11 cellular contexts compared by ENCODE assay signal in the genomic region with DNA sequence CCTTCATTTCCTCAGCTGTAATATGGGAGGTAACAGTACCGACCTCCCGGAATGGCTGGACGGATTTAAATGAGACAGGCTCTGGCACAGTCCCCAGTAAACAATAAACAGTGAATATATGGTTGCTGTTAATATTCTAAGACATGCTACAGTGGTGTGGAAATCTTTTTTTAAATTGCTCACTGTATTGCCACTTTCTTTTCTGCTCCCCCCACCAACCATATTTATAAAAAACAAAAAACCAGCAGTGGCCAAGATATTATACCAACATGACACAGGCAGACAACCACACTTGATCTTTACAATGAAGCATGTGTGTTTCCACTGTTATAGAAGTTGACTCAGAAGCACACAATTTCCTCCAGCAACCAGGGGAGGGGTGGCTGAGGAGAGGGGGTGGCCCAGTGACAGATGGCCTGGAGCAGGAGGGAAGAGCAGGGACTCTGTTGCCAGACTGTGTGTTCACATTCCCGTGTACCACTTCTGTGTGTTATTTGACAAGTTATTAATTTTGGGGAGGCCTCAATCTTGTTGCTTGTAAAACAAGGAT. TPM values are rescaled to one million over a fixed set of nuclear protein-coding genes. Genes with fewer than 3 reads are reported as not detected.
A peak's percentile ranks its signal among the peaks of the same experiment; 100 is the strongest.
DNase-seq lines count a peak whose midpoint lies in the region; ATAC-seq and TF ChIP-seq lines count a peak whose summit lies in the region.
"Had no signal": no experiment of that assay in that cellular context is flagged by ENCODE, and none has a peak within 500 bp of the region (broad histone marks: within the 10 kb centered on the region; RNA-seq: fewer than 3 reads in every experiment).

No MANE protein-coding gene starts in this region.

- H3K36me3 ChIP-seq in ovary: no peaks in the 10 kb centered on the region

- ATAC-seq in SK-N-SH treated with all-trans-retinoic acid at 6 μM for 48 hours (peak; percentile 36), HG03457 (IDR thresholded peaks at IDR 0.05; ENCODE audit: unreplicated experiment) (no peak)
- ATAC-seq in stimulated activated naive CD8-positive, alpha-beta T cell treated with anti-CD3 and anti-CD28 coated beads, Interleukin-15, Interleukin-2, amounts not matched to agents 100 U/mL and 50 U/mL, for 24 hours: peak; percentile 47

- 34 to 45% (median 39%) methylated on average over 4 of the region's 4 CpGs for WGBS in ovary, 3 donors

- H3K4me3 ChIP-seq in foreskin fibroblast (ENCODE audit: low read depth in 1 of 2, low read length in 2 of 2) (no peak overlapping the region), ovary (no peak overlapping the region)

- no peaks in the 10 kb centered on the region for H3K27me3 ChIP-seq in ovary

- H3K9me3 ChIP-seq in ovary: no peaks in the 10 kb centered on the region

- TF ChIP-seq CTCF in foreskin fibroblast (IDR thresholded peaks at IDR 0.05; ENCODE audit: low read depth, low read length) (no peak), ovary (IDR thresholded peaks at IDR 0.05) (no peak)

- TF ChIP-seq EP300 in ovary (IDR thresholded peaks at IDR 0.05): no peak

- no peak for TF ChIP-seq POLR2A in ovary (IDR thresholded peaks at IDR 0.05)

- no peak overlapping the region for H3K27ac ChIP-seq in ovary
- H3K27ac ChIP-seq: 22Rv1 had no signal

- peaks cover 25% of the 10 kb centered on the region for H3K4me1 ChIP-seq in ovary (ENCODE audit: insufficient read depth)

- intact Hi-C loops in ovary (cut with DNase I): no loop called here

- DNase-seq in NCI-H82 (lab: John Stamatoyannopoulos, UW) (peak; percentile 14), NCI-H82 treated with DMSO at 0.1 percent for 48 hours (lab: John Stamatoyannopoulos, UW; ENCODE audit: unreplicated experiment) (no peak), foreskin fibroblast (peak; percentile 54 to 64), RKO (ENCODE audit: low spot score) (no peak), ovary (no peak)
- DNase-seq in stimulated activated naive CD8-positive, alpha-beta T cell treated with anti-CD3 and anti-CD28 coated beads, Interleukin-15, Interleukin-2, amounts not matched to agents 100 U/mL and 50 U/mL, for 24 hours: peak; percentile 27
- DNase-seq: hippocampal formation had no signal

TF ChIP-seq in SK-N-SH treated with all-trans-retinoic acid at 6 μM for 48 hours, 23 proteins besides CTCF, POLR2A, EP300 and RAD21:
- TF ChIP-seq, protein P1, sequence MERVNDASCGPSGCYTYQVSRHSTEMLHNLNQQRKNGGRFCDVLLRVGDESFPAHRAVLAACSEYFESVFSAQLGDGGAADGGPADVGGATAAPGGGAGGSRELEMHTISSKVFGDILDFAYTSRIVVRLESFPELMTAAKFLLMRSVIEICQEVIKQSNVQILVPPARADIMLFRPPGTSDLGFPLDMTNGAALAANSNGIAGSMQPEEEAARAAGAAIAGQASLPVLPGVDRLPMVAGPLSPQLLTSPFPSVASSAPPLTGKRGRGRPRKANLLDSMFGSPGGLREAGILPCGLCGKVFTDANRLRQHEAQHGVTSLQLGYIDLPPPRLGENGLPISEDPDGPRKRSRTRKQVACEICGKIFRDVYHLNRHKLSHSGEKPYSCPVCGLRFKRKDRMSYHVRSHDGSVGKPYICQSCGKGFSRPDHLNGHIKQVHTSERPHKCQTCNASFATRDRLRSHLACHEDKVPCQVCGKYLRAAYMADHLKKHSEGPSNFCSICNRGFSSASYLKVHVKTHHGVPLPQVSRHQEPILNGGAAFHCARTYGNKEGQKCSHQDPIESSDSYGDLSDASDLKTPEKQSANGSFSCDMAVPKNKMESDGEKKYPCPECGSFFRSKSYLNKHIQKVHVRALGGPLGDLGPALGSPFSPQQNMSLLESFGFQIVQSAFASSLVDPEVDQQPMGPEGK (CRISPR knock-in tag; IDR thresholded peaks at IDR 0.05; ENCODE audit: borderline replicate concordance): no peak
- no peak for TF ChIP-seq ZNF70 (CRISPR knock-in tag; IDR thresholded peaks at IDR 0.05)
- TF ChIP-seq TOX (CRISPR knock-in tag; IDR thresholded peaks at IDR 0.05; ENCODE audit: borderline replicate concordance): no peak
- TF ChIP-seq ZFP30 (CRISPR knock-in tag; IDR thresholded peaks at IDR 0.05): no peak
- no peak for TF ChIP-seq CSDC2 (CRISPR knock-in tag; IDR thresholded peaks at IDR 0.05)
- TF ChIP-seq ZFP3 (CRISPR knock-in tag; IDR thresholded peaks at IDR 0.05): 0 out of 2 replicates have a peak, but pooled peaks have one; percentile 14
- TF ChIP-seq, protein P2, sequence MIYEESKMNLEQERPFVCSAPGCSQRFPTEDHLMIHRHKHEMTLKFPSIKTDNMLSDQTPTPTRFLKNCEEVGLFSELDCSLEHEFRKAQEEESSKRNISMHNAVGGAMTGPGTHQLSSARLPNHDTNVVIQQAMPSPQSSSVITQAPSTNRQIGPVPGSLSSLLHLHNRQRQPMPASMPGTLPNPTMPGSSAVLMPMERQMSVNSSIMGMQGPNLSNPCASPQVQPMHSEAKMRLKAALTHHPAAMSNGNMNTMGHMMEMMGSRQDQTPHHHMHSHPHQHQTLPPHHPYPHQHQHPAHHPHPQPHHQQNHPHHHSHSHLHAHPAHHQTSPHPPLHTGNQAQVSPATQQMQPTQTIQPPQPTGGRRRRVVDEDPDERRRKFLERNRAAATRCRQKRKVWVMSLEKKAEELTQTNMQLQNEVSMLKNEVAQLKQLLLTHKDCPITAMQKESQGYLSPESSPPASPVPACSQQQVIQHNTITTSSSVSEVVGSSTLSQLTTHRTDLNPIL (CRISPR knock-in tag; IDR thresholded peaks at IDR 0.05; ENCODE audit: low read depth): 0 out of 2 replicates have a peak, but pooled peaks have one; percentile 16
- TF ChIP-seq, protein P3, sequence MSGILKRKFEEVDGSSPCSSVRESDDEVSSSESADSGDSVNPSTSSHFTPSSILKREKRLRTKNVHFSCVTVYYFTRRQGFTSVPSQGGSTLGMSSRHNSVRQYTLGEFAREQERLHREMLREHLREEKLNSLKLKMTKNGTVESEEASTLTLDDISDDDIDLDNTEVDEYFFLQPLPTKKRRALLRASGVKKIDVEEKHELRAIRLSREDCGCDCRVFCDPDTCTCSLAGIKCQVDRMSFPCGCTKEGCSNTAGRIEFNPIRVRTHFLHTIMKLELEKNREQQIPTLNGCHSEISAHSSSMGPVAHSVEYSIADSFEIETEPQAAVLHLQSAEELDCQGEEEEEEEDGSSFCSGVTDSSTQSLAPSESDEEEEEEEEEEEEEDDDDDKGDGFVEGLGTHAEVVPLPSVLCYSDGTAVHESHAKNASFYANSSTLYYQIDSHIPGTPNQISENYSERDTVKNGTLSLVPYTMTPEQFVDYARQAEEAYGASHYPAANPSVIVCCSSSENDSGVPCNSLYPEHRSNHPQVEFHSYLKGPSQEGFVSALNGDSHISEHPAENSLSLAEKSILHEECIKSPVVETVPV (CRISPR knock-in tag; IDR thresholded peaks at IDR 0.05): no peak
- no peak for TF ChIP-seq BACH2 (CRISPR knock-in tag; IDR thresholded peaks at IDR 0.05; ENCODE audit: borderline replicate concordance)
- no peak for TF ChIP-seq GLIS3 (CRISPR knock-in tag; IDR thresholded peaks at IDR 0.05)
- TF ChIP-seq ARNTL (CRISPR knock-in tag; IDR thresholded peaks at IDR 0.05; ENCODE audit: borderline replicate concordance, low read depth): no peak
- no peak for TF ChIP-seq ZNF8 (CRISPR knock-in tag; IDR thresholded peaks at IDR 0.05)
- no peak for TF ChIP-seq PPARA (CRISPR knock-in tag; IDR thresholded peaks at IDR 0.05; ENCODE audit: borderline replicate concordance)

RNA-seq across cellular contexts. Expression of a gene that starts 14.9 kb away (rescaled TPM):
- total RNA-seq in ovary: 100 to 1,000 TPM in 6 of 7 donors, 10 to 100 TPM in 1; 73.0 to 394 (median 288) TPM
- polyA plus RNA-seq in ovary: 100 to 1,000 TPM; 199 to 807 TPM

RNA-seq across cellular contexts. Expression of a gene that starts 20.7 kb away (rescaled TPM):
- under 1 TPM in 1 of 7 donors, not detected in 6; 0.61 TPM for total RNA-seq in ovary
- not detected for polyA plus RNA-seq in ovary
- total RNA-seq: NCI-H460 had no signal

RNA-seq across cellular contexts. Expression of a gene that starts 53.0 kb away (rescaled TPM):
- 10 to 100 TPM; 30.0 to 43.0 (median 34.3) TPM for total RNA-seq in ovary
- 10 to 100 TPM; 25.2 to 33.2 TPM for polyA plus RNA-seq in ovary

Comparison
In these comparisons a context has a peak if more than half of its experiments do, and no peak if none do; other contexts are left out.
1. DNase-seq: peak in NCI-H82 (single experiment), foreskin fibroblast (2 of 2) and stimulated activated naive CD8-positive, alpha-beta T cell treated with anti-CD3 and anti-CD28 coated beads, Interleukin-15, Interleukin-2, amounts not matched to agents 100 U/mL and 50 U/mL, for 24 hours (single experiment); none in NCI-H82 treated with DMSO at 0.1 percent for 48 hours (single experiment), RKO (single experiment) and ovary (0 of 5).